ENCODE assay signal across 20 cellular contexts in genomic region chr3:4734454-4734853, GRCh38.
DNase-seq lines count a peak whose midpoint lies in the region; ATAC-seq and TF ChIP-seq lines count a peak whose summit lies in the region.
"Had no signal": no experiment of that assay in that cellular context is flagged by ENCODE, and none has a peak within 500 bp of the region (broad histone marks: within the 10 kb centered on the region; RNA-seq: fewer than 3 reads in every experiment).

No MANE protein-coding gene starts in this region.

- H3K36me3 Mint-ChIP-seq in T-helper 2 cell treated with Interferon-gamma antibody and Interleukin-4, amounts not matched to agents 5 μg/mL and 100 μg/mL, for 36 hours (ENCODE audit: low read depth) = peaks cover 64% of the 10 kb centered on the region
- H3K36me3 Mint-ChIP-seq in osteocyte (ENCODE audit: unreplicated experiment) = peaks cover 1% of the 10 kb centered on the region

- H3K27me3 Mint-ChIP-seq in T-helper 2 cell treated with Interferon-gamma antibody and Interleukin-4, amounts not matched to agents 5 μg/mL and 100 μg/mL, for 36 hours (ENCODE audit: low read depth) = no peaks in the 10 kb centered on the region
- peaks cover 12% of the 10 kb centered on the region for H3K27me3 Mint-ChIP-seq in osteocyte (ENCODE audit: unreplicated experiment)
- H3K27me3 Mint-ChIP-seq: activated T-cell treated with anti-CD3 and anti-CD28 coated beads, Interleukin-2, amount 50 U/mL, for 24 hours; CD4-positive, CD25-positive, alpha-beta regulatory T cell had no signal

- H3K4me3 ChIP-seq in MG63 = no peak overlapping the region
- H3K4me3 ChIP-seq: left ventricle myocardium inferior, suprapubic skin had no signal

- H3K36me3 ChIP-seq in MG63 = no peaks in the 10 kb centered on the region
- H3K36me3 ChIP-seq: suprapubic skin had no signal

- DNase-seq in T-helper 2 cell treated with Interferon-gamma antibody and Interleukin-4, amounts not matched to agents 5 μg/mL and 100 μg/mL, for 36 hours (ENCODE audit: low spot score) = no peak
- no peak for DNase-seq in T-helper 2 cell
- DNase-seq in MG63 = peak; percentile 6
- peak; percentile 91 for DNase-seq in NCI-H748 (lab: John Stamatoyannopoulos, UW; ENCODE audit: unreplicated experiment)
- no peak for DNase-seq in left colon
- no peak for DNase-seq in SKM-1 treated with dmso at 0.1 percent for 144 hours (lab: John Stamatoyannopoulos, UW; ENCODE audit: unreplicated experiment)
- DNase-seq in osteocyte (ENCODE audit: extremely low spot score, unreplicated experiment) = no peak
- DNase-seq: activated CD4-positive, alpha-beta T cell treated with anti-CD3 and anti-CD28 coated beads for 4 hours; activated naive CD4-positive, alpha-beta T cell treated with anti-CD3 and anti-CD28 coated beads, Interleukin-2, amount 50 U/mL, for 16 hours; activated T-cell treated with anti-CD3 and anti-CD28 coated beads, Interleukin-2, amount 50 U/mL, for 24 hours; DMS53; effector memory CD4-positive, alpha-beta T cell; H7; left ventricle myocardium inferior; NCI-H1694; NCI-H524; stimulated activated CD8-positive, alpha-beta memory T cell treated with anti-CD3 and anti-CD28 coated beads, Interleukin-4, amount 100 ng/mL, for 48 hours had no signal

- H3K27me3 ChIP-seq in MG63 = no peaks in the 10 kb centered on the region
- H3K27me3 ChIP-seq: suprapubic skin had no signal

- H3K27ac Mint-ChIP-seq in T-helper 2 cell treated with Interferon-gamma antibody and Interleukin-4, amounts not matched to agents 5 μg/mL and 100 μg/mL, for 36 hours = peak overlapping the region; percentile 47
- H3K27ac Mint-ChIP-seq in osteocyte (ENCODE audit: unreplicated experiment) = no peak overlapping the region
- H3K27ac Mint-ChIP-seq: activated T-cell treated with anti-CD3 and anti-CD28 coated beads, Interleukin-2, amount 50 U/mL, for 24 hours had no signal

- ATAC-seq in left colon (peak; percentile 28), GM21390 (IDR thresholded peaks at IDR 0.05; ENCODE audit: unreplicated experiment) (no peak)

- peak overlapping the region; percentile 26 for H3K4me3 Mint-ChIP-seq in T-helper 2 cell treated with Interferon-gamma antibody and Interleukin-4, amounts not matched to agents 5 μg/mL and 100 μg/mL, for 36 hours
- H3K4me3 Mint-ChIP-seq in osteocyte (ENCODE audit: unreplicated experiment) = no peak overlapping the region
- H3K4me3 Mint-ChIP-seq: activated T-cell treated with anti-CD3 and anti-CD28 coated beads, Interleukin-2, amount 50 U/mL, for 24 hours; CD4-positive, CD25-positive, alpha-beta regulatory T cell had no signal

- intact Hi-C loops in left colon (cut with DNase I, micrococcal nuclease) = no loop called here

- peaks cover 8% of the 10 kb centered on the region for H3K9me3 Mint-ChIP-seq in T-helper 2 cell treated with Interferon-gamma antibody and Interleukin-4, amounts not matched to agents 5 μg/mL and 100 μg/mL, for 36 hours
- no peaks in the 10 kb centered on the region for H3K9me3 Mint-ChIP-seq in osteocyte (ENCODE audit: unreplicated experiment)

- H3K4me1 Mint-ChIP-seq in T-helper 2 cell treated with Interferon-gamma antibody and Interleukin-4, amounts not matched to agents 5 μg/mL and 100 μg/mL, for 36 hours (ENCODE audit: low read depth) = peaks cover 68% of the 10 kb centered on the region
- H3K4me1 Mint-ChIP-seq in osteocyte (ENCODE audit: unreplicated experiment) = peaks cover 55% of the 10 kb centered on the region

- no peaks in the 10 kb centered on the region for H3K9me3 ChIP-seq in MG63
- H3K9me3 ChIP-seq: left ventricle myocardium inferior, suprapubic skin had no signal

- TF ChIP-seq CTCF in osteocyte (IDR thresholded peaks at IDR 0.05) = no peak

Comparison
In these comparisons a context has a peak if more than half of its experiments do, and no peak if none do; other contexts are left out.
1. DNase-seq: peak in MG63 (single experiment) and NCI-H748 (single experiment); none in T-helper 2 cell treated with Interferon-gamma antibody and Interleukin-4, amounts not matched to agents 5 μg/mL and 100 μg/mL, for 36 hours (single experiment), T-helper 2 cell (0 of 5), left colon (0 of 2), SKM-1 treated with dmso at 0.1 percent for 144 hours (single experiment) and osteocyte (single experiment).